In the genomic region with DNA sequence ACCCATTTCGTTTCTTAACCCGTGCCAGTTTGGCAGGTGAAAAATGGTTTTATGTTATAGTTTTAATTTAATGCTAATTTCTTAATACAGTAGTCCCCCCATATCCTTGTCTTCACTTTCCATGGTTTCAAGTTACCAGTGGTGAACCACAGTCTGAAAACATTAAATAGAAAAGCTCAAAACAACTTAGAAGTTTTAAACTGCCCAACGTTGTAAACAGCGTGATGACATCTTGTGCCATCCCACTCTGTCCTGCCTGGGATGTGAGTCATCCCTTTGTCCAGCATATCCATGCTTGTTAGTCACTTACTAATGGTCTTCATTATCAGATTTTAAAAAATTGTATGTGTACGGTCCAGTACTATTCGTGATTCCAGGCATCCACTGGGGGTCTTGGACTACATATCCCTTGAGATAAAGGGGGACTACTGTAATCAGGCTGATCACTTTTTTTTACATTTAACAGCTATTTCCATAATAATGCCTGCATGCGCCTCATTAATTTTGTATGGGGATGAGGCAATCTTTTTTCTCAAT, we compare ENCODE assay signal across 14 cellular contexts. TPM values are rescaled to one million over a fixed set of nuclear protein-coding genes. Genes with fewer than 3 reads are reported as not detected.
DNase-seq lines count a peak whose midpoint lies in the region; ATAC-seq and TF ChIP-seq lines count a peak whose summit lies in the region.
"Had no signal": no experiment of that assay in that cellular context is flagged by ENCODE, and none has a peak within 500 bp of the region (broad histone marks: within the 10 kb centered on the region; RNA-seq: fewer than 3 reads in every experiment).

No MANE protein-coding gene starts in this region.

- H3K9me3 ChIP-seq in RWPE2 (ENCODE audit: severe bottlenecking) (no peaks in the 10 kb centered on the region), thyroid gland (no peaks in the 10 kb centered on the region)
- H3K9me3 ChIP-seq: stomach had no signal

- DNase-seq in GM03348 (ENCODE audit: low spot score) (peak; percentile 34), RWPE2 (ENCODE audit: low spot score) (no peak), epithelial cell of prostate (ENCODE audit: low read depth, low spot score) (no peak), renal cortical epithelial cell (ENCODE audit: low read depth) (peak; percentile 41), thyroid gland (no peak)
- DNase-seq in activated T-helper 1 cell treated with anti-CD3 and anti-CD28 coated beads, Interleukin-12 subunit alpha, Interleukin-12 subunit beta, Interleukin-2, Interleukin-4 antibody, amounts not matched to agents 30 ng/mL and 10 ng/mL and 1 ng/mL, durations not matched to agents 14 hours and 24 hours and 36 hours (ENCODE audit: low spot score): no peak
- DNase-seq in central memory CD4-positive, alpha-beta T cell: no peak
- no peak for DNase-seq in activated CD4-positive, alpha-beta T cell treated with anti-CD3 and anti-CD28 coated beads for 36 hours
- DNase-seq: activated CD4-positive, alpha-beta memory T cell treated with anti-CD3 and anti-CD28 coated beads, Interleukin-2, amount 10 ng/mL, durations not matched to agents 7 days and 5 days; activated naive CD4-positive, alpha-beta T cell treated with Interleukin-2 at 50 U/mL for 16 hours; NCI-H2171; stimulated activated CD4-positive, alpha-beta T cell treated with anti-CD3 and anti-CD28 coated beads, Interleukin-4, amount 100 ng/mL, for 4 hours; stomach had no signal

- 90 to 94% methylated on average over 7 of the region's 7 CpGs for WGBS in thyroid gland, 2 donors

- TF ChIP-seq CTCF in RWPE2 (IDR thresholded peaks at IDR 0.05; ENCODE audit: poor library complexity, severe bottlenecking): no peak
- TF ChIP-seq CTCF in thyroid gland (IDR thresholded peaks at IDR 0.05): no peak

- intact Hi-C loops in activated T-helper 1 cell treated with anti-CD3 and anti-CD28 coated beads, Interleukin-12 subunit alpha, Interleukin-12 subunit beta, Interleukin-2, Interleukin-4 antibody, amounts not matched to agents 30 ng/mL and 10 ng/mL and 1 ng/mL, durations not matched to agents 14 hours and 24 hours and 36 hours (cut with micrococcal nuclease): no loop called here
- intact Hi-C loops in thyroid gland (cut with DNase I): no loop called here
- intact Hi-C loops in activated CD4-positive, alpha-beta T cell treated with anti-CD3 and anti-CD28 coated beads for 36 hours (cut with DNase I, micrococcal nuclease): no loop called here

- no peak overlapping the region for H3K27ac Mint-ChIP-seq in activated T-helper 1 cell treated with anti-CD3 and anti-CD28 coated beads, Interleukin-12 subunit alpha, Interleukin-12 subunit beta, Interleukin-2, Interleukin-4 antibody, amounts not matched to agents 30 ng/mL and 10 ng/mL and 1 ng/mL, durations not matched to agents 14 hours and 24 hours and 36 hours
- H3K27ac Mint-ChIP-seq in activated CD4-positive, alpha-beta T cell treated with anti-CD3 and anti-CD28 coated beads for 36 hours: no peak overlapping the region
- H3K27ac Mint-ChIP-seq: activated CD4-positive, alpha-beta memory T cell treated with anti-CD3 and anti-CD28 coated beads, Interleukin-2, amount 10 ng/mL, durations not matched to agents 7 days and 5 days; T-helper 2 cell treated with Interferon-gamma antibody and Interleukin-4, amounts not matched to agents 5 μg/mL and 100 μg/mL, for 36 hours had no signal

- no peak for TF ChIP-seq POLR2A in thyroid gland (IDR thresholded peaks at IDR 0.05)

- peaks cover 7% of the 10 kb centered on the region for H3K36me3 Mint-ChIP-seq in activated T-helper 1 cell treated with anti-CD3 and anti-CD28 coated beads, Interleukin-12 subunit alpha, Interleukin-12 subunit beta, Interleukin-2, Interleukin-4 antibody, amounts not matched to agents 30 ng/mL and 10 ng/mL and 1 ng/mL, durations not matched to agents 14 hours and 24 hours and 36 hours (ENCODE audit: low read depth)
- H3K36me3 Mint-ChIP-seq in activated CD4-positive, alpha-beta T cell treated with anti-CD3 and anti-CD28 coated beads for 36 hours (ENCODE audit: low read depth): peaks cover 5% of the 10 kb centered on the region

- no peak overlapping the region for H3K4me3 ChIP-seq in RWPE2 (ENCODE audit: severe bottlenecking)
- H3K4me3 ChIP-seq in thyroid gland (replicated peaks in 1 of 3): no peak overlapping the region
- H3K4me3 ChIP-seq: stomach had no signal

- peak; percentile 75 for ATAC-seq in RWPE2 (ENCODE audit: low read depth)
- ATAC-seq in activated CD4-positive, alpha-beta T cell treated with anti-CD3 and anti-CD28 coated beads for 36 hours: no peak

- H3K4me1 ChIP-seq in RWPE2 (ENCODE audit: insufficient read depth, poor library complexity, severe bottlenecking): peaks cover 4% of the 10 kb centered on the region
- no peaks in the 10 kb centered on the region for H3K4me1 ChIP-seq in thyroid gland
- H3K4me1 ChIP-seq: stomach had no signal

- POLR2A ChIA-PET in activated CD4-positive, alpha-beta T cell treated with anti-CD3 and anti-CD28 coated beads for 36 hours (lab: Charles Lee): interaction anchor here (0.7 kb wide), 1 partner anchor 16 kb away, joined by 8 read pairs; no protein-coding TSS in a partner anchor

- H3K36me3 ChIP-seq in RWPE2 (ENCODE audit: low read depth) (peaks cover 56% of the 10 kb centered on the region), thyroid gland (peaks cover 5 to 10% of the 10 kb centered on the region in 2 donors)

- H3K27ac ChIP-seq in RWPE2 (ENCODE audit: poor library complexity, severe bottlenecking) (no peak overlapping the region), epithelial cell of prostate (peak overlapping the region; percentile 30), thyroid gland (no peak overlapping the region)
- H3K27ac ChIP-seq: stomach had no signal

- CTCF ChIA-PET in activated CD4-positive, alpha-beta T cell treated with anti-CD3 and anti-CD28 coated beads for 36 hours (lab: Charles Lee): no interaction called here

- H3K9me3 Mint-ChIP-seq in activated T-helper 1 cell treated with anti-CD3 and anti-CD28 coated beads, Interleukin-12 subunit alpha, Interleukin-12 subunit beta, Interleukin-2, Interleukin-4 antibody, amounts not matched to agents 30 ng/mL and 10 ng/mL and 1 ng/mL, durations not matched to agents 14 hours and 24 hours and 36 hours: no peaks in the 10 kb centered on the region
- H3K9me3 Mint-ChIP-seq in activated CD4-positive, alpha-beta T cell treated with anti-CD3 and anti-CD28 coated beads for 36 hours (ENCODE audit: low read depth): no peaks in the 10 kb centered on the region
- H3K9me3 Mint-ChIP-seq: activated CD4-positive, alpha-beta memory T cell treated with anti-CD3 and anti-CD28 coated beads, Interleukin-2, amount 10 ng/mL, durations not matched to agents 7 days and 5 days; T-helper 2 cell treated with Interferon-gamma antibody and Interleukin-4, amounts not matched to agents 5 μg/mL and 100 μg/mL, for 36 hours had no signal

- no peaks in the 10 kb centered on the region for H3K27me3 Mint-ChIP-seq in activated T-helper 1 cell treated with anti-CD3 and anti-CD28 coated beads, Interleukin-12 subunit alpha, Interleukin-12 subunit beta, Interleukin-2, Interleukin-4 antibody, amounts not matched to agents 30 ng/mL and 10 ng/mL and 1 ng/mL, durations not matched to agents 14 hours and 24 hours and 36 hours (ENCODE audit: insufficient read depth)
- H3K27me3 Mint-ChIP-seq in activated CD4-positive, alpha-beta T cell treated with anti-CD3 and anti-CD28 coated beads for 36 hours: no peaks in the 10 kb centered on the region
- H3K27me3 Mint-ChIP-seq: activated CD4-positive, alpha-beta memory T cell treated with anti-CD3 and anti-CD28 coated beads, Interleukin-2, amount 10 ng/mL, durations not matched to agents 7 days and 5 days had no signal

- no peaks in the 10 kb centered on the region for H3K27me3 ChIP-seq in RWPE2 (ENCODE audit: insufficient read depth, poor library complexity, severe bottlenecking)
- no peaks in the 10 kb centered on the region for H3K27me3 ChIP-seq in thyroid gland
- H3K27me3 ChIP-seq: stomach had no signal

- no peak overlapping the region for H3K4me3 Mint-ChIP-seq in activated T-helper 1 cell treated with anti-CD3 and anti-CD28 coated beads, Interleukin-12 subunit alpha, Interleukin-12 subunit beta, Interleukin-2, Interleukin-4 antibody, amounts not matched to agents 30 ng/mL and 10 ng/mL and 1 ng/mL, durations not matched to agents 14 hours and 24 hours and 36 hours
- no peak overlapping the region for H3K4me3 Mint-ChIP-seq in activated CD4-positive, alpha-beta T cell treated with anti-CD3 and anti-CD28 coated beads for 36 hours
- H3K4me3 Mint-ChIP-seq: activated CD4-positive, alpha-beta memory T cell treated with anti-CD3 and anti-CD28 coated beads, Interleukin-2, amount 10 ng/mL, durations not matched to agents 7 days and 5 days; T-helper 2 cell treated with Interferon-gamma antibody and Interleukin-4, amounts not matched to agents 5 μg/mL and 100 μg/mL, for 36 hours had no signal

- no peaks in the 10 kb centered on the region for H3K4me1 Mint-ChIP-seq in activated T-helper 1 cell treated with anti-CD3 and anti-CD28 coated beads, Interleukin-12 subunit alpha, Interleukin-12 subunit beta, Interleukin-2, Interleukin-4 antibody, amounts not matched to agents 30 ng/mL and 10 ng/mL and 1 ng/mL, durations not matched to agents 14 hours and 24 hours and 36 hours (ENCODE audit: low read depth)
- no peaks in the 10 kb centered on the region for H3K4me1 Mint-ChIP-seq in activated CD4-positive, alpha-beta T cell treated with anti-CD3 and anti-CD28 coated beads for 36 hours
- H3K4me1 Mint-ChIP-seq: activated CD4-positive, alpha-beta memory T cell treated with anti-CD3 and anti-CD28 coated beads, Interleukin-2, amount 10 ng/mL, durations not matched to agents 7 days and 5 days had no signal

RNA-seq across cellular contexts. Expression of a gene that starts 31.9 kb away (rescaled TPM):
- total RNA-seq in renal cortical epithelial cell: 36.1 and 81.1 TPM in 2 replicates
- 7.2 and 7.9 TPM in 2 replicates for total RNA-seq in activated T-helper 1 cell treated with anti-CD3 and anti-CD28 coated beads, Interleukin-12 subunit alpha, Interleukin-12 subunit beta, Interleukin-2, Interleukin-4 antibody, amounts not matched to agents 30 ng/mL and 10 ng/mL and 1 ng/mL, durations not matched to agents 14 hours and 24 hours and 36 hours
- total RNA-seq in thyroid gland: 10 to 100 TPM; 30.8 to 68.7 (median 43.2) TPM
- total RNA-seq in activated CD4-positive, alpha-beta T cell treated with anti-CD3 and anti-CD28 coated beads for 36 hours: 1 to 10 TPM; 8.2 to 9.8 TPM

Comparison
In these comparisons a context has a peak if more than half of its experiments do, and no peak if none do; other contexts are left out.
1. DNase-seq: peak in GM03348 (single experiment) and renal cortical epithelial cell (single experiment); none in RWPE2 (single experiment), epithelial cell of prostate (single experiment), activated T-helper 1 cell treated with anti-CD3 and anti-CD28 coated beads, Interleukin-12 subunit alpha, Interleukin-12 subunit beta, Interleukin-2, Interleukin-4 antibody, amounts not matched to agents 30 ng/mL and 10 ng/mL and 1 ng/mL, durations not matched to agents 14 hours and 24 hours and 36 hours (single experiment), thyroid gland (0 of 2), central memory CD4-positive, alpha-beta T cell (single experiment) and activated CD4-positive, alpha-beta T cell treated with anti-CD3 and anti-CD28 coated beads for 36 hours (single experiment).